ENCODE assay signal across 9 cellular contexts in the genomic region with DNA sequence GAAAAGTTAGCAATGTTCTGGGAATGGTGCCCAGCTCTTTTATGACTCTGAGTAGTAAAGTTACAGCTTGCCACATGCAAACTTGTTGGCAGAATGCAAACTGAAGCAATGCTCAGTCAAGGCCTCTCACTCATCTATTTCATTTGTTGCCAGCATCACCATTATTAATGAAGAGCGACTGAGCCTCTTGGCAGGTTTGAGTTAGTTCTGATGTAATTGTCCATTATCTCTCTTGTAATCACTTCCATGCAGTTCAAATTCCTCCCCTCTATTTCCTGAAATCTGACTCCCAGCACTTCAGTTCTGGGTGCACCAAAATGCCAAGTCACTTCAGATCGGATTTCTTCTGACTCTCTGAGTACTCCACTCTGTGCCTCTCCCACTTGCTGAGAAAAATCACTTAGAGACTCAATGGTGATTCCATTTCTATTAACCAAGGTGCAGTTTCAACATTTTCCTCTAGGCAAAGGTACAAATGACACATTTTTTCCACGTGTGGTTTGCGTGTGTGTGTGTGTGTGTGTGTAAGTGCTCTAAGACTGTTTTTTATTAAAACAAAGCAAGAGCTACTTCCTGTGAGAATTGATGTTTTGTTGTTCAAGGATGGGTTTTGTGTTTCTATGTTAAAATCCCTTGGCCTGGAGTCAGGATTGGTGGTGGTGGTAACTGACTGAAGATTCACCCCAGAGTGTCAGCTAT.
DNase-seq lines count a peak whose midpoint lies in the region; ATAC-seq and TF ChIP-seq lines count a peak whose summit lies in the region.
"Had no signal": no experiment of that assay in that cellular context is flagged by ENCODE, and none has a peak within 500 bp of the region (broad histone marks: within the 10 kb centered on the region; RNA-seq: fewer than 3 reads in every experiment).

No MANE protein-coding gene starts in this region.

- no peak for TF ChIP-seq POLR2A in breast epithelium (IDR thresholded peaks at IDR 0.05)

- H3K27ac Mint-ChIP-seq in naive thymus-derived CD8-positive, alpha-beta T cell, result no peak overlapping the region
- H3K27ac Mint-ChIP-seq in activated CD4-positive, alpha-beta T cell treated with anti-CD3 and anti-CD28 coated beads for 36 hours, result no peak overlapping the region
- H3K27ac Mint-ChIP-seq: memory B cell had no signal

- no peak overlapping the region for H3K27ac ChIP-seq in BLaER1
- H3K27ac ChIP-seq in breast epithelium, result peak overlapping the region; percentile 53 to 60
- H3K27ac ChIP-seq in mesendoderm (ENCODE audit: low read depth, low read length), result no peak overlapping the region

- H3K9me3 Mint-ChIP-seq in naive thymus-derived CD8-positive, alpha-beta T cell, result peaks cover 0 to 2% (median 0%) of the 10 kb centered on the region in 9 donors
- no peaks in the 10 kb centered on the region for H3K9me3 Mint-ChIP-seq in activated CD4-positive, alpha-beta T cell treated with anti-CD3 and anti-CD28 coated beads for 36 hours (ENCODE audit: low read depth)
- H3K9me3 Mint-ChIP-seq: memory B cell had no signal

- CTCF ChIA-PET in activated CD4-positive, alpha-beta T cell treated with anti-CD3 and anti-CD28 coated beads for 36 hours (lab: Charles Lee), result no interaction called here

- H2BK5ac ChIP-seq in mesendoderm (ENCODE audit: low read length), result peak overlapping the region; percentile 67

- H3K36me3 ChIP-seq in BLaER1 (no peaks in the 10 kb centered on the region), breast epithelium (no peaks in the 10 kb centered on the region), mesendoderm (ENCODE audit: control insufficient read depth, insufficient read depth, low read length) (no peaks in the 10 kb centered on the region)

- H3K27me3 ChIP-seq in BLaER1 (no peaks in the 10 kb centered on the region), breast epithelium (no peaks in the 10 kb centered on the region), mesendoderm (ENCODE audit: insufficient read depth, low read length, poor library complexity) (no peaks in the 10 kb centered on the region)

- H3K23ac ChIP-seq in mesendoderm (ENCODE audit: low read length), result peak overlapping the region; percentile 85

- no peak overlapping the region for H2BK120ac ChIP-seq in mesendoderm (ENCODE audit: low read depth, low read length)

- H4K8ac ChIP-seq in mesendoderm (ENCODE audit: low read depth, low read length), result no peak overlapping the region

- H3K36me3 Mint-ChIP-seq in naive thymus-derived CD8-positive, alpha-beta T cell, result no peaks in the 10 kb centered on the region
- peaks cover under 1% of the 10 kb centered on the region for H3K36me3 Mint-ChIP-seq in activated CD4-positive, alpha-beta T cell treated with anti-CD3 and anti-CD28 coated beads for 36 hours (ENCODE audit: low read depth)
- H3K36me3 Mint-ChIP-seq: memory B cell had no signal

- H4K20me1 ChIP-seq in BLaER1, result no peaks in the 10 kb centered on the region

- H3K9me3 ChIP-seq in BLaER1 (no peaks in the 10 kb centered on the region), breast epithelium (no peaks in the 10 kb centered on the region)

- DNase-seq in NCI-H128 (lab: John Stamatoyannopoulos, UW; ENCODE audit: unreplicated experiment) (peak; percentile 86), breast epithelium (ENCODE audit: low spot score in 2 of 2) (peak in 1 of 2 donors; percentile 38), mesendoderm (peak; percentile 93)
- no peak for DNase-seq in naive thymus-derived CD8-positive, alpha-beta T cell
- no peak for DNase-seq in activated CD4-positive, alpha-beta T cell treated with anti-CD3 and anti-CD28 coated beads for 36 hours
- DNase-seq in activated T-cell treated with anti-CD3 and anti-CD28 coated beads, Interleukin-2, amount 50 U/mL, for 48 hours, result no peak

- POLR2A ChIA-PET in naive thymus-derived CD8-positive, alpha-beta T cell (lab: Charles Lee), result no interaction called here
- POLR2A ChIA-PET in activated CD4-positive, alpha-beta T cell treated with anti-CD3 and anti-CD28 coated beads for 36 hours (lab: Charles Lee), result no interaction called here

- no peak overlapping the region for H3K18ac ChIP-seq in mesendoderm (ENCODE audit: low read length)

- ATAC-seq in naive thymus-derived CD8-positive, alpha-beta T cell, result no peak
- no peak for ATAC-seq in activated CD4-positive, alpha-beta T cell treated with anti-CD3 and anti-CD28 coated beads for 36 hours
- ATAC-seq in HG03432 (IDR thresholded peaks at IDR 0.05; ENCODE audit: unreplicated experiment), result no peak

- peak overlapping the region; percentile 61 for H3K4me2 ChIP-seq in BLaER1
- H3K4me2 ChIP-seq in mesendoderm (ENCODE audit: low read length), result no peak overlapping the region

- H2AK5ac ChIP-seq in mesendoderm (ENCODE audit: low read length), result no peak overlapping the region

- H3K4ac ChIP-seq in mesendoderm (ENCODE audit: low read depth, low read length), result no peak overlapping the region

- peak in 2 of 3 donors; percentile 15 to 21 for TF ChIP-seq CTCF in breast epithelium (IDR thresholded peaks at IDR 0.05)

- intact Hi-C loops in breast epithelium (cut with DNase I; ENCODE audit: low total_unique reads), result no loop called here
- intact Hi-C loops in activated CD4-positive, alpha-beta T cell treated with anti-CD3 and anti-CD28 coated beads for 36 hours (cut with DNase I, micrococcal nuclease), result no loop called here

- no peak overlapping the region for H3K9ac ChIP-seq in BLaER1
- no peak overlapping the region for H3K9ac ChIP-seq in mesendoderm (ENCODE audit: low read length)

- no peak overlapping the region for H3K4me3 ChIP-seq in BLaER1
- no peak overlapping the region for H3K4me3 ChIP-seq in breast epithelium
- no peak overlapping the region for H3K4me3 ChIP-seq in mesendoderm (ENCODE audit: low read length)

- peaks cover 5 to 27% (median 20%) of the 10 kb centered on the region in 5 donors for H3K27me3 Mint-ChIP-seq in naive thymus-derived CD8-positive, alpha-beta T cell
- H3K27me3 Mint-ChIP-seq in activated CD4-positive, alpha-beta T cell treated with anti-CD3 and anti-CD28 coated beads for 36 hours, result peaks cover 36% of the 10 kb centered on the region

- no peaks in the 10 kb centered on the region for H3K79me2 ChIP-seq in mesendoderm (ENCODE audit: control insufficient read depth, insufficient read depth, low read length)

- no CpG with 5 or more reads among the region's 4 CpGs for WGBS in mesendoderm (ENCODE audit: extremely low coverage, insufficient coverage, low lambda C conversion rate)

- peak overlapping the region; percentile 3 for H2BK15ac ChIP-seq in mesendoderm (replicated peaks; ENCODE audit: low read depth)

- peaks cover 0 to 1% (median 0%) of the 10 kb centered on the region in 4 donors for H3K4me1 Mint-ChIP-seq in naive thymus-derived CD8-positive, alpha-beta T cell
- H3K4me1 Mint-ChIP-seq in activated CD4-positive, alpha-beta T cell treated with anti-CD3 and anti-CD28 coated beads for 36 hours, result peaks cover 19% of the 10 kb centered on the region
- H3K4me1 Mint-ChIP-seq: memory B cell had no signal

- no peaks in the 10 kb centered on the region for H3K79me1 ChIP-seq in mesendoderm (ENCODE audit: low read length)

- no peak overlapping the region for H4K5ac ChIP-seq in mesendoderm (ENCODE audit: low read length)

- peak overlapping the region; percentile 38 for H3K56ac ChIP-seq in mesendoderm (ENCODE audit: low read length)

- H3K4me3 Mint-ChIP-seq in naive thymus-derived CD8-positive, alpha-beta T cell, result no peak overlapping the region
- no peak overlapping the region for H3K4me3 Mint-ChIP-seq in activated CD4-positive, alpha-beta T cell treated with anti-CD3 and anti-CD28 coated beads for 36 hours
- H3K4me3 Mint-ChIP-seq: memory B cell had no signal

- H3K4me1 ChIP-seq in BLaER1, result peaks cover 31% of the 10 kb centered on the region
- H3K4me1 ChIP-seq in breast epithelium, result peaks cover 0 to 4% of the 10 kb centered on the region in 2 donors
- H3K4me1 ChIP-seq in mesendoderm (ENCODE audit: control insufficient read depth, low read depth, low read length), result peaks cover 13% of the 10 kb centered on the region

Comparison
In these comparisons a context has a peak if more than half of its experiments do, and no peak if none do; other contexts are left out.
1. H3K27ac ChIP-seq: peak in breast epithelium (2 of 2); none in BLaER1 (single experiment) and mesendoderm (single experiment).
2. DNase-seq: peak in NCI-H128 (single experiment) and mesendoderm (single experiment); none in naive thymus-derived CD8-positive, alpha-beta T cell (0 of 10), activated CD4-positive, alpha-beta T cell treated with anti-CD3 and anti-CD28 coated beads for 36 hours (single experiment) and activated T-cell treated with anti-CD3 and anti-CD28 coated beads, Interleukin-2, amount 50 U/mL, for 48 hours (0 of 2).